Comparison of ENCODE assay signal across 15 cellular contexts in genomic region chr2:181178130-181178529, GRCh38.
DNase-seq lines count a peak whose midpoint lies in the region; ATAC-seq and TF ChIP-seq lines count a peak whose summit lies in the region.
"Had no signal": no experiment of that assay in that cellular context is flagged by ENCODE, and none has a peak within 500 bp of the region (broad histone marks: within the 10 kb centered on the region; RNA-seq: fewer than 3 reads in every experiment).

No MANE protein-coding gene starts in this region.

- H3K27ac ChIP-seq in GM23338 (ENCODE audit: low read depth) (no peak overlapping the region), OCI-LY7 (ENCODE audit: low read depth, low read length, poor library complexity, severe bottlenecking) (no peak overlapping the region)
- no peak overlapping the region for H3K27ac ChIP-seq in naive thymus-derived CD4-positive, alpha-beta T cell (ENCODE audit: low read depth, low read length)
- H3K27ac ChIP-seq: epithelial cell of prostate, GM23248, SJSA1, thyroid gland had no signal

- H3K27me3 ChIP-seq in GM23338 (ENCODE audit: insufficient read depth): no peaks in the 10 kb centered on the region
- H3K27me3 ChIP-seq in naive thymus-derived CD4-positive, alpha-beta T cell (ENCODE audit: control insufficient read depth in 2 of 2, insufficient read depth in 2 of 2, low read length in 2 of 2): no peaks in the 10 kb centered on the region
- H3K27me3 ChIP-seq: SJSA1, thyroid gland had no signal

- POLR2A ChIA-PET in activated CD4-positive, alpha-beta T cell treated with anti-CD3 and anti-CD28 coated beads, Interleukin-2, amount 10 ng/mL, durations not matched to agents 7 days and 5 days (lab: Charles Lee): no interaction called here
- POLR2A ChIA-PET in OCI-LY7 (lab: Charles Lee): interaction anchor here (0.6 to 1.0 kb wide), 2 partner anchors 12 to 24 kb away, joined by 3 to 4 read pairs; no protein-coding TSS in a partner anchor
- POLR2A ChIA-PET in naive thymus-derived CD4-positive, alpha-beta T cell (lab: Charles Lee): interaction anchor here (0.8 to 1.3 kb wide), 4 partner anchors 12 to 284 kb away, joined by 3 to 5 read pairs (median 3); no protein-coding TSS in a partner anchor

- H3K4me1 ChIP-seq in GM23338 (ENCODE audit: insufficient read depth) (no peaks in the 10 kb centered on the region), OCI-LY7 (ENCODE audit: insufficient read depth, low read length, poor library complexity, severe bottlenecking) (no peaks in the 10 kb centered on the region)
- peaks cover 15 to 16% of the 10 kb centered on the region in 2 donors for H3K4me1 ChIP-seq in naive thymus-derived CD4-positive, alpha-beta T cell (ENCODE audit: control insufficient read depth in 2 of 2, insufficient read depth in 2 of 2, low read length in 2 of 2)
- H3K4me1 ChIP-seq: thyroid gland had no signal

- no peaks in the 10 kb centered on the region for H3K27me3 Mint-ChIP-seq in activated CD4-positive, alpha-beta T cell treated with anti-CD3 and anti-CD28 coated beads, Interleukin-2, amount 10 ng/mL, durations not matched to agents 7 days and 5 days
- H3K27me3 Mint-ChIP-seq in GM23338 (ENCODE audit: insufficient read depth, low read depth, poor library complexity): peaks cover 2% of the 10 kb centered on the region
- H3K27me3 Mint-ChIP-seq in naive thymus-derived CD4-positive, alpha-beta T cell: no peaks in the 10 kb centered on the region

- TF ChIP-seq CTCF in GM23338 (conservative IDR thresholded peaks at IDR 0.05; ENCODE audit: low read depth in 2 of 2): no peak
- TF ChIP-seq CTCF in OCI-LY7 (conservative IDR thresholded peaks at IDR 0.05; ENCODE audit: low read length): no peak

- H3K9me2 ChIP-seq in GM23338 (ENCODE audit: insufficient read depth): no peaks in the 10 kb centered on the region
- H3K9me2 ChIP-seq in OCI-LY7 (ENCODE audit: insufficient read depth, low read length): no peaks in the 10 kb centered on the region

- ATAC-seq in GM23338 (no peak), HG03139 (IDR thresholded peaks at IDR 0.05; ENCODE audit: unreplicated experiment) (no peak)
- ATAC-seq in naive thymus-derived CD4-positive, alpha-beta T cell: no peak

- H3K4me2 ChIP-seq in GM23338: no peak overlapping the region
- no peak overlapping the region for H3K4me2 ChIP-seq in OCI-LY7 (ENCODE audit: low read length)

- H3K4me3 ChIP-seq in GM23338 (no peak overlapping the region), OCI-LY7 (ENCODE audit: low read depth, low read length, poor library complexity, severe bottlenecking) (no peak overlapping the region)
- no peak overlapping the region for H3K4me3 ChIP-seq in naive thymus-derived CD4-positive, alpha-beta T cell (ENCODE audit: low read length)
- H3K4me3 ChIP-seq: GM23248, SJSA1, thyroid gland had no signal

- H2AFZ ChIP-seq in GM23338 (peak overlapping the region; percentile 75; the same call in 1 of the 2 replicates), OCI-LY7 (ENCODE audit: low read length) (peak overlapping the region; percentile 76; the same call in 1 of the 2 replicates)
- H2AFZ ChIP-seq: GM23248 had no signal

- CTCF ChIA-PET in activated CD4-positive, alpha-beta T cell treated with anti-CD3 and anti-CD28 coated beads, Interleukin-2, amount 10 ng/mL, durations not matched to agents 7 days and 5 days (lab: Charles Lee): interaction anchor here (1.0 to 2.0 kb wide), 8 partner anchors 12 to 92 kb away, joined by 3 to 6 read pairs (median 4); no protein-coding TSS in a partner anchor
- CTCF ChIA-PET in OCI-LY7 (lab: Charles Lee; ENCODE audit: unreplicated experiment): no interaction called here
- CTCF ChIA-PET in naive thymus-derived CD4-positive, alpha-beta T cell (lab: Charles Lee): interaction anchor here (0.7 to 2.3 kb wide), 8 partner anchors 32 to 657 kb away, joined by 3 to 8 read pairs (median 4); no protein-coding TSS in a partner anchor

- peaks cover 15% of the 10 kb centered on the region for H3K9me3 Mint-ChIP-seq in activated CD4-positive, alpha-beta T cell treated with anti-CD3 and anti-CD28 coated beads, Interleukin-2, amount 10 ng/mL, durations not matched to agents 7 days and 5 days
- no peaks in the 10 kb centered on the region for H3K9me3 Mint-ChIP-seq in GM23338
- peaks cover 0 to 17% (median 2%) of the 10 kb centered on the region in 11 donors for H3K9me3 Mint-ChIP-seq in naive thymus-derived CD4-positive, alpha-beta T cell
- H3K9me3 Mint-ChIP-seq: nephron progenitor cell had no signal

- H3K79me2 ChIP-seq in GM23338 (replicated peaks; ENCODE audit: insufficient read depth) (no peaks in the 10 kb centered on the region), OCI-LY7 (ENCODE audit: insufficient read depth, low read depth, low read length) (no peaks in the 10 kb centered on the region)

- H3K9me3 ChIP-seq in OCI-LY7 (ENCODE audit: low read length): no peaks in the 10 kb centered on the region
- H3K9me3 ChIP-seq in naive thymus-derived CD4-positive, alpha-beta T cell (ENCODE audit: control insufficient read depth in 2 of 3, low read length in 3 of 3): no peaks in the 10 kb centered on the region
- H3K9me3 ChIP-seq: SJSA1, thyroid gland had no signal

- peak overlapping the region; percentile 12 for H3K27ac Mint-ChIP-seq in activated CD4-positive, alpha-beta T cell treated with anti-CD3 and anti-CD28 coated beads, Interleukin-2, amount 10 ng/mL, durations not matched to agents 7 days and 5 days
- no peak overlapping the region for H3K27ac Mint-ChIP-seq in GM23338
- peak overlapping the region in 8 of 9 donors; percentile 17 to 72 (median 31) for H3K27ac Mint-ChIP-seq in naive thymus-derived CD4-positive, alpha-beta T cell
- H3K27ac Mint-ChIP-seq: nephron progenitor cell had no signal

- no peak for DNase-seq in activated CD4-positive, alpha-beta T cell treated with anti-CD3 and anti-CD28 coated beads, Interleukin-2, amount 10 ng/mL, durations not matched to agents 7 days and 5 days
- DNase-seq in activated CD4-positive, alpha-beta T cell treated with anti-CD3 and anti-CD28 coated beads, Interleukin-2, amount 50 U/mL, for 4 hours: no peak
- DNase-seq in GM23338 (ENCODE audit: low spot score): no peak
- no peak for DNase-seq in OCI-LY7 (ENCODE audit: low spot score)
- DNase-seq in naive thymus-derived CD4-positive, alpha-beta T cell: no peak
- no peak for DNase-seq in effector CD8-positive, alpha-beta T cell (lab: John Stamatoyannopoulos, UW)
- no peak for DNase-seq in SK-N-DZ (ENCODE audit: low spot score)
- DNase-seq: GM23248, KG1, NCI-H1436 treated with DMSO at 0.1 percent for 48 hours, thyroid gland had no signal

- H3F3A ChIP-seq in GM23338 (replicated peaks; ENCODE audit: low read depth): no peaks in the 10 kb centered on the region

- H3K4me1 Mint-ChIP-seq in activated CD4-positive, alpha-beta T cell treated with anti-CD3 and anti-CD28 coated beads, Interleukin-2, amount 10 ng/mL, durations not matched to agents 7 days and 5 days: peaks cover 37% of the 10 kb centered on the region
- no peaks in the 10 kb centered on the region for H3K4me1 Mint-ChIP-seq in GM23338
- peaks cover 6 to 58% (median 43%) of the 10 kb centered on the region in 7 donors for H3K4me1 Mint-ChIP-seq in naive thymus-derived CD4-positive, alpha-beta T cell
- H3K4me1 Mint-ChIP-seq: nephron progenitor cell had no signal

- H3K36me3 ChIP-seq in GM23338 (ENCODE audit: insufficient read depth) (no peaks in the 10 kb centered on the region), OCI-LY7 (ENCODE audit: insufficient read depth, low read length) (no peaks in the 10 kb centered on the region)
- H3K36me3 ChIP-seq in naive thymus-derived CD4-positive, alpha-beta T cell (ENCODE audit: control insufficient read depth in 2 of 3, insufficient read depth in 3 of 3, low read length in 3 of 3): no peaks in the 10 kb centered on the region
- H3K36me3 ChIP-seq: SJSA1, thyroid gland had no signal

- BruUV-seq in OCI-LY7 (replicated peaks; lab: Mats Ljungman, UMichigan): no TSS peak

- H3K36me3 Mint-ChIP-seq in activated CD4-positive, alpha-beta T cell treated with anti-CD3 and anti-CD28 coated beads, Interleukin-2, amount 10 ng/mL, durations not matched to agents 7 days and 5 days (ENCODE audit: low read depth): peaks cover 35% of the 10 kb centered on the region
- no peaks in the 10 kb centered on the region for H3K36me3 Mint-ChIP-seq in GM23338 (ENCODE audit: low read depth)
- H3K36me3 Mint-ChIP-seq in naive thymus-derived CD4-positive, alpha-beta T cell: peaks cover 0 to 38% (median 8%) of the 10 kb centered on the region in 5 donors

- no peaks in the 10 kb centered on the region for H4K20me1 ChIP-seq in GM23338 (replicated peaks; ENCODE audit: insufficient read depth)
- no peaks in the 10 kb centered on the region for H4K20me1 ChIP-seq in OCI-LY7 (ENCODE audit: insufficient read depth, low read length)

- H3K4me3 Mint-ChIP-seq in activated CD4-positive, alpha-beta T cell treated with anti-CD3 and anti-CD28 coated beads, Interleukin-2, amount 10 ng/mL, durations not matched to agents 7 days and 5 days: no peak overlapping the region
- H3K4me3 Mint-ChIP-seq in GM23338: no peak overlapping the region
- H3K4me3 Mint-ChIP-seq in naive thymus-derived CD4-positive, alpha-beta T cell: peak overlapping the region in 2 of 10 donors; percentile 2 to 6
- H3K4me3 Mint-ChIP-seq: nephron progenitor cell had no signal

- intact Hi-C loops in OCI-LY7 (cut with micrococcal nuclease; ENCODE audit: unreplicated experiment): loop anchor here (5.0 kb wide), 1 partner anchor 279 kb away; the partner anchor contains the start of gene ITGA4
- intact Hi-C loops in naive thymus-derived CD4-positive, alpha-beta T cell (cut with micrococcal nuclease): loop anchor here (1.0 to 10.0 kb wide), 12 partner anchors 8 to 537 kb away; partner anchors contain the start of gene ITGA4 (in 2 of the 2)

TF ChIP-seq in GM23338, 12 proteins besides CTCF, POLR2A, EP300 and RAD21 (continues in another document):
- no peak for TF ChIP-seq ETS1 (IDR thresholded peaks at IDR 0.05)
- no peak for TF ChIP-seq ZNF331 (CRISPR knock-in tag; IDR thresholded peaks at IDR 0.05; ENCODE audit: low read depth)
- no peak for TF ChIP-seq STAT1 (IDR thresholded peaks at IDR 0.05; ENCODE audit: unreplicated experiment)
- no peak for TF ChIP-seq CREB1 (CRISPR knock-in tag; IDR thresholded peaks at IDR 0.05; ENCODE audit: low read depth)
